Comparison of ENCODE assay signal across 1 cellular context in the genomic region with DNA sequence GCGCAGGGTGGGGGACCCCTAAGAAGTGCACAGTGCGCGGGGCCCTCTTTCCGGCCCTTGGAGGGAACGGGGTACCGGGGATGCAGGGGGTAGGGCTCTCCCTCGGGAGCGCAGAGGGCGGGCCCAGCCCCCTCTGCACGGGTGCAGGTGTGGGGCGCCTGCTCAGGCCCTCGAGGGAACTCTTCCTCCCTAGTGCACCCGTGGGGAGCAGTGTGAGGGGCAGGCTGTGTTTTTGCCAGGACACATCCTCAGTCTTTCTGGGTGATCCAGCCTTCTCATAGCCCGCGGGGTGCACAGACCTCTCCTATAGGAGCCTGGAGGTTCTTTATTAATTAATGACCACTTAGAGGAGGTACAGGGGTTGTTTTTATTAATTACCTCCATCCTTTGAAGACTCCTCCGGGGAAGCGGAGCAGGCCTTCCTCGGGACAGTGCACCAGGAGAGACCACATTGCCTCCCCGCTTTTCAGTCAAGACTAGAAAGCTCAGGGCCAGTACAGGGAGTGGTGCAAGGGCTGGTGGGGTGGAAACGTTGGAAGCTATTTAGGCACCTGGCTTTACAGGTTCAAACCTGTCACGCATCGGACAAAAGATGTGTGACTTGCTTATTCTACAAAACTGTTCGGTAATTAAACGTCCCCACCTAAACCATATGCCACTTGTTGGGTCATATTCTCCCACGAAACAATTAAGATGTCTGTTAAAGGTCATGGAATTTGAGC.
TF ChIP-seq lines count a peak whose summit lies in the region.

No MANE protein-coding gene starts in this region.

TF ChIP-seq in HepG2, 621 proteins besides CTCF, POLR2A, EP300 and RAD21:
- no peak for TF ChIP-seq PCBP2 (optimal IDR thresholded peaks at IDR 0.05; ENCODE audit: low read depth, low read length, poor library complexity, severe bottlenecking)
- no peak for TF ChIP-seq ZNF510 (CRISPR knock-in tag; IDR thresholded peaks at IDR 0.05; ENCODE audit: low read depth)
- no peak for TF ChIP-seq SOX6 (IDR thresholded peaks at IDR 0.05)
- TF ChIP-seq SOX6 (CRISPR knock-in tag; IDR thresholded peaks at IDR 0.05): no peak
- no peak for TF ChIP-seq KDM6A (CRISPR knock-in tag; IDR thresholded peaks at IDR 0.05; ENCODE audit: low read depth)
- no peak for TF ChIP-seq KDM5A (IDR thresholded peaks at IDR 0.05; ENCODE audit: borderline replicate concordance, low read length)
- no peak for TF ChIP-seq AKAP8 (CRISPR knock-in tag; IDR thresholded peaks at IDR 0.05)
- no peak for TF ChIP-seq ZNF883 (CRISPR knock-in tag; IDR thresholded peaks at IDR 0.05; ENCODE audit: not compliant biosample characterization)
